2 cellular contexts compared by ENCODE assay signal in the genomic region with DNA sequence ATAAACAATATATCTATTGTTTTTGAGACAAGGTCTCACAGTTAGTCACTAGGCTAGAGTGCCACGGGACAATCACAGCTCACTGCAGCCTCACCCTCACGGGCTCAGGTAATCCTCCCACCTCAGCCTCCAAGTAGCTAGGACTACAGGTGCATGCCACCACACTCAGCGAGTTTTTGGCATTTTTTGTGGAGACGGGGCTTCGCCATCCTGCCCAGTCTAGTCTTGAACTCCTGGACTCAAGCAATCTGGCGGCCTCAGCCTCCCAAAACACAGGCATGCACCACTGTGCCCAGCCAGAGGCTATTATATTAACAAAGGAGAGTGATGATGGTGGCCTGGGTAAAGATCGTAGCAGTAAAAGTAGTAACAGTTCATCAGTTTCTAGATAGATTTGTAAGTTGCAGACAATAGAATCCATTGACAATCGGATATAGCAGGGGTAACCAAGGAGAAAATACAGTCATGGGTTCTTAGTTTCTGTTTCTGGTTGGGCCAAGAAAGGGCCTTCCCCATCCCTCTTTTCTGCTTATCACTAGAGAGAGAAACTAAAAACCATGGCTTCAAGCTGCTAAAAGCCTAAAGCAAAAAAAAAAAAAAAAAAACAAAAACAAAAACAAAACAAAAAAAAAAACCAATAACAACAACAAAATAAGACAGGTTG.
TF ChIP-seq lines count a peak whose summit lies in the region.

No MANE protein-coding gene starts in this region.

TF ChIP-seq in liver, 16 proteins besides CTCF, POLR2A, EP300 and RAD21:
- TF ChIP-seq, protein P1, sequence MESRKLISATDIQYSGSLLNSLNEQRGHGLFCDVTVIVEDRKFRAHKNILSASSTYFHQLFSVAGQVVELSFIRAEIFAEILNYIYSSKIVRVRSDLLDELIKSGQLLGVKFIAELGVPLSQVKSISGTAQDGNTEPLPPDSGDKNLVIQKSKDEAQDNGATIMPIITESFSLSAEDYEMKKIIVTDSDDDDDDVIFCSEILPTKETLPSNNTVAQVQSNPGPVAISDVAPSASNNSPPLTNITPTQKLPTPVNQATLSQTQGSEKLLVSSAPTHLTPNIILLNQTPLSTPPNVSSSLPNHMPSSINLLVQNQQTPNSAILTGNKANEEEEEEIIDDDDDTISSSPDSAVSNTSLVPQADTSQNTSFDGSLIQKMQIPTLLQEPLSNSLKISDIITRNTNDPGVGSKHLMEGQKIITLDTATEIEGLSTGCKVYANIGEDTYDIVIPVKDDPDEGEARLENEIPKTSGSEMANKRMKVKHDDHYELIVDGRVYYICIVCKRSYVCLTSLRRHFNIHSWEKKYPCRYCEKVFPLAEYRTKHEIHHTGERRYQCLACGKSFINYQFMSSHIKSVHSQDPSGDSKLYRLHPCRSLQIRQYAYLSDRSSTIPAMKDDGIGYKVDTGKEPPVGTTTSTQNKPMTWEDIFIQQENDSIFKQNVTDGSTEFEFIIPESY (IDR thresholded peaks at IDR 0.05) = no peak
- no peak for TF ChIP-seq GABPA (IDR thresholded peaks at IDR 0.05 in 1 of 2, conservative IDR thresholded peaks at IDR 0.05 in 1 of 2)
- TF ChIP-seq NR2F2 (IDR thresholded peaks at IDR 0.05) = no peak
- no peak for TF ChIP-seq FOXA1 (IDR thresholded peaks at IDR 0.05)
- TF ChIP-seq, protein P2, sequence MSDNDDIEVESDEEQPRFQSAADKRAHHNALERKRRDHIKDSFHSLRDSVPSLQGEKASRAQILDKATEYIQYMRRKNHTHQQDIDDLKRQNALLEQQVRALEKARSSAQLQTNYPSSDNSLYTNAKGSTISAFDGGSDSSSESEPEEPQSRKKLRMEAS (IDR thresholded peaks at IDR 0.05) = no peak
- TF ChIP-seq, protein P3, sequence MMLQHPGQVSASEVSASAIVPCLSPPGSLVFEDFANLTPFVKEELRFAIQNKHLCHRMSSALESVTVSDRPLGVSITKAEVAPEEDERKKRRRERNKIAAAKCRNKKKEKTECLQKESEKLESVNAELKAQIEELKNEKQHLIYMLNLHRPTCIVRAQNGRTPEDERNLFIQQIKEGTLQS (IDR thresholded peaks at IDR 0.05) = no peak
- TF ChIP-seq EGR1 (IDR thresholded peaks at IDR 0.05; ENCODE audit: low read depth in 2 of 2) = no peak
- no peak for TF ChIP-seq SP1 (IDR thresholded peaks at IDR 0.05)
- no peak for TF ChIP-seq JUND (IDR thresholded peaks at IDR 0.05)
- TF ChIP-seq HNF4G (IDR thresholded peaks at IDR 0.05) = no peak
- TF ChIP-seq RXRA (IDR thresholded peaks at IDR 0.05) = no peak
- no peak for TF ChIP-seq YY1 (IDR thresholded peaks at IDR 0.05)
- TF ChIP-seq, protein P4, sequence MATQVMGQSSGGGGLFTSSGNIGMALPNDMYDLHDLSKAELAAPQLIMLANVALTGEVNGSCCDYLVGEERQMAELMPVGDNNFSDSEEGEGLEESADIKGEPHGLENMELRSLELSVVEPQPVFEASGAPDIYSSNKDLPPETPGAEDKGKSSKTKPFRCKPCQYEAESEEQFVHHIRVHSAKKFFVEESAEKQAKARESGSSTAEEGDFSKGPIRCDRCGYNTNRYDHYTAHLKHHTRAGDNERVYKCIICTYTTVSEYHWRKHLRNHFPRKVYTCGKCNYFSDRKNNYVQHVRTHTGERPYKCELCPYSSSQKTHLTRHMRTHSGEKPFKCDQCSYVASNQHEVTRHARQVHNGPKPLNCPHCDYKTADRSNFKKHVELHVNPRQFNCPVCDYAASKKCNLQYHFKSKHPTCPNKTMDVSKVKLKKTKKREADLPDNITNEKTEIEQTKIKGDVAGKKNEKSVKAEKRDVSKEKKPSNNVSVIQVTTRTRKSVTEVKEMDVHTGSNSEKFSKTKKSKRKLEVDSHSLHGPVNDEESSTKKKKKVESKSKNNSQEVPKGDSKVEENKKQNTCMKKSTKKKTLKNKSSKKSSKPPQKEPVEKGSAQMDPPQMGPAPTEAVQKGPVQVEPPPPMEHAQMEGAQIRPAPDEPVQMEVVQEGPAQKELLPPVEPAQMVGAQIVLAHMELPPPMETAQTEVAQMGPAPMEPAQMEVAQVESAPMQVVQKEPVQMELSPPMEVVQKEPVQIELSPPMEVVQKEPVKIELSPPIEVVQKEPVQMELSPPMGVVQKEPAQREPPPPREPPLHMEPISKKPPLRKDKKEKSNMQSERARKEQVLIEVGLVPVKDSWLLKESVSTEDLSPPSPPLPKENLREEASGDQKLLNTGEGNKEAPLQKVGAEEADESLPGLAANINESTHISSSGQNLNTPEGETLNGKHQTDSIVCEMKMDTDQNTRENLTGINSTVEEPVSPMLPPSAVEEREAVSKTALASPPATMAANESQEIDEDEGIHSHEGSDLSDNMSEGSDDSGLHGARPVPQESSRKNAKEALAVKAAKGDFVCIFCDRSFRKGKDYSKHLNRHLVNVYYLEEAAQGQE (IDR thresholded peaks at IDR 0.05) = no peak
- TF ChIP-seq FOXA2 (IDR thresholded peaks at IDR 0.05) = no peak
- no peak for TF ChIP-seq TAF1 (conservative IDR thresholded peaks at IDR 0.05)
- no peak for TF ChIP-seq HNF4A (conservative IDR thresholded peaks at IDR 0.05)

TF ChIP-seq in HepG2, 621 proteins besides CTCF, POLR2A, EP300 and RAD21:
- TF ChIP-seq, protein P5, sequence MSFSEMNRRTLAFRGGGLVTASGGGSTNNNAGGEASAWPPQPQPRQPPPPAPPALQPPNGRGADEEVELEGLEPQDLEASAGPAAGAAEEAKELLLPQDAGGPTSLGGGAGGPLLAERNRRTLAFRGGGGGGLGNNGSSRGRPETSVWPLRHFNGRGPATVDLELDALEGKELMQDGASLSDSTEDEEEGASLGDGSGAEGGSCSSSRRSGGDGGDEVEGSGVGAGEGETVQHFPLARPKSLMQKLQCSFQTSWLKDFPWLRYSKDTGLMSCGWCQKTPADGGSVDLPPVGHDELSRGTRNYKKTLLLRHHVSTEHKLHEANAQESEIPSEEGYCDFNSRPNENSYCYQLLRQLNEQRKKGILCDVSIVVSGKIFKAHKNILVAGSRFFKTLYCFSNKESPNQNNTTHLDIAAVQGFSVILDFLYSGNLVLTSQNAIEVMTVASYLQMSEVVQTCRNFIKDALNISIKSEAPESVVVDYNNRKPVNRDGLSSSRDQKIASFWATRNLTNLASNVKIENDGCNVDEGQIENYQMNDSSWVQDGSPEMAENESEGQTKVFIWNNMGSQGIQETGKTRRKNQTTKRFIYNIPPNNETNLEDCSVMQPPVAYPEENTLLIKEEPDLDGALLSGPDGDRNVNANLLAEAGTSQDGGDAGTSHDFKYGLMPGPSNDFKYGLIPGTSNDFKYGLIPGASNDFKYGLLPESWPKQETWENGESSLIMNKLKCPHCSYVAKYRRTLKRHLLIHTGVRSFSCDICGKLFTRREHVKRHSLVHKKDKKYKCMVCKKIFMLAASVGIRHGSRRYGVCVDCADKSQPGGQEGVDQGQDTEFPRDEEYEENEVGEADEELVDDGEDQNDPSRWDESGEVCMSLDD (CRISPR knock-in tag; IDR thresholded peaks at IDR 0.05; ENCODE audit: borderline replicate concordance) = no peak
- TF ChIP-seq, protein P6, sequence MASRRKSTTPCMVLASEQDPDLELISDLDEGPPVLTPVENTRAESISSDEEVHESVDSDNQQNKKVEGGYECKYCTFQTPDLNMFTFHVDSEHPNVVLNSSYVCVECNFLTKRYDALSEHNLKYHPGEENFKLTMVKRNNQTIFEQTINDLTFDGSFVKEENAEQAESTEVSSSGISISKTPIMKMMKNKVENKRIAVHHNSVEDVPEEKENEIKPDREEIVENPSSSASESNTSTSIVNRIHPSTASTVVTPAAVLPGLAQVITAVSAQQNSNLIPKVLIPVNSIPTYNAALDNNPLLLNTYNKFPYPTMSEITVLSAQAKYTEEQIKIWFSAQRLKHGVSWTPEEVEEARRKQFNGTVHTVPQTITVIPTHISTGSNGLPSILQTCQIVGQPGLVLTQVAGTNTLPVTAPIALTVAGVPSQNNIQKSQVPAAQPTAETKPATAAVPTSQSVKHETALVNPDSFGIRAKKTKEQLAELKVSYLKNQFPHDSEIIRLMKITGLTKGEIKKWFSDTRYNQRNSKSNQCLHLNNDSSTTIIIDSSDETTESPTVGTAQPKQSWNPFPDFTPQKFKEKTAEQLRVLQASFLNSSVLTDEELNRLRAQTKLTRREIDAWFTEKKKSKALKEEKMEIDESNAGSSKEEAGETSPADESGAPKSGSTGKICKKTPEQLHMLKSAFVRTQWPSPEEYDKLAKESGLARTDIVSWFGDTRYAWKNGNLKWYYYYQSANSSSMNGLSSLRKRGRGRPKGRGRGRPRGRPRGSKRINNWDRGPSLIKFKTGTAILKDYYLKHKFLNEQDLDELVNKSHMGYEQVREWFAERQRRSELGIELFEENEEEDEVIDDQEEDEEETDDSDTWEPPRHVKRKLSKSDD (CRISPR knock-in tag; IDR thresholded peaks at IDR 0.05; ENCODE audit: low read depth) = no peak
- TF ChIP-seq NR2C2 (CRISPR knock-in tag; IDR thresholded peaks at IDR 0.05; ENCODE audit: borderline replicate concordance) (no peak), SOX6 (IDR thresholded peaks at IDR 0.05) (no peak), SOX6 (CRISPR knock-in tag; IDR thresholded peaks at IDR 0.05) (no peak), LCORL (IDR thresholded peaks at IDR 0.05) (no peak), LCORL (CRISPR knock-in tag; IDR thresholded peaks at IDR 0.05) (no peak), CCDC6 (CRISPR knock-in tag; IDR thresholded peaks at IDR 0.05) (no peak), ARNT (IDR thresholded peaks at IDR 0.05) (no peak), U2AF2 (IDR thresholded peaks at IDR 0.05; ENCODE audit: low read depth, low read length) (no peak)
